Comparison of ENCODE assay signal across 1 cellular context in the genomic region with DNA sequence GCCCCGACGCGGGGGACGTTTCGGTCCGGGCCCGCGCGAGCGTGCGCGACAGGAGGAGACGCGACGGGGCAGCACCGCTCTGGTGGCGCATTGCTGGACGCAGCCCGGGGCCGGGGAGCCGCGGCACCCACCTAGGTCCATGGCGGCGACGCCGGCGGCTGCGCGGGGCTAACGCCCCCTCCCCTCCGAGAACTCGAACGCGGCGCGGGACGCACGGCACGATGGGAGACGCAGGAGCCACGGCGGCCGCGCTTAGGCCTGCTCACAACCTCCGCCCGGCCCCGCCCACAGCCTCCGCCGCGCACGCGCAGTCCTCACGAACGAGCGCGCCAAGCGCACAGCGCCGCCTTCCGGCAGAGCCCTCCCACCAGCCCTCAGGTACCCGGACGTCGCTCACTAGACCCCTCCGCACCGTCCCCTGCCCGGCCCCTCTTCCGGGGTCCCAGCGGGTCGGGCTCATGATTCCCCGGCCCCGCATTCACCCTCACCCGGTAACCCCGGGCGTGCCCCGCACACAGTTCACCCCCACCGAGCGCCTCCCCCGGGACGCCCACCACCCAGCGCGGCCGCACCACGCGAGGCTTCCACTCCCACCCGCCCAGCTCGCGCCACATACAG.
TF ChIP-seq lines count a peak whose summit lies in the region.

TSS of gene GEMIN4 (minus strand) at position 263 of the 618 bp plus-strand sequence. CDS start at position 141, 122 bp downstream.

TF ChIP-seq in WTC11, 78 proteins besides CTCF, POLR2A, EP300 and RAD21 (continued from another document):
- TF ChIP-seq, protein P1, sequence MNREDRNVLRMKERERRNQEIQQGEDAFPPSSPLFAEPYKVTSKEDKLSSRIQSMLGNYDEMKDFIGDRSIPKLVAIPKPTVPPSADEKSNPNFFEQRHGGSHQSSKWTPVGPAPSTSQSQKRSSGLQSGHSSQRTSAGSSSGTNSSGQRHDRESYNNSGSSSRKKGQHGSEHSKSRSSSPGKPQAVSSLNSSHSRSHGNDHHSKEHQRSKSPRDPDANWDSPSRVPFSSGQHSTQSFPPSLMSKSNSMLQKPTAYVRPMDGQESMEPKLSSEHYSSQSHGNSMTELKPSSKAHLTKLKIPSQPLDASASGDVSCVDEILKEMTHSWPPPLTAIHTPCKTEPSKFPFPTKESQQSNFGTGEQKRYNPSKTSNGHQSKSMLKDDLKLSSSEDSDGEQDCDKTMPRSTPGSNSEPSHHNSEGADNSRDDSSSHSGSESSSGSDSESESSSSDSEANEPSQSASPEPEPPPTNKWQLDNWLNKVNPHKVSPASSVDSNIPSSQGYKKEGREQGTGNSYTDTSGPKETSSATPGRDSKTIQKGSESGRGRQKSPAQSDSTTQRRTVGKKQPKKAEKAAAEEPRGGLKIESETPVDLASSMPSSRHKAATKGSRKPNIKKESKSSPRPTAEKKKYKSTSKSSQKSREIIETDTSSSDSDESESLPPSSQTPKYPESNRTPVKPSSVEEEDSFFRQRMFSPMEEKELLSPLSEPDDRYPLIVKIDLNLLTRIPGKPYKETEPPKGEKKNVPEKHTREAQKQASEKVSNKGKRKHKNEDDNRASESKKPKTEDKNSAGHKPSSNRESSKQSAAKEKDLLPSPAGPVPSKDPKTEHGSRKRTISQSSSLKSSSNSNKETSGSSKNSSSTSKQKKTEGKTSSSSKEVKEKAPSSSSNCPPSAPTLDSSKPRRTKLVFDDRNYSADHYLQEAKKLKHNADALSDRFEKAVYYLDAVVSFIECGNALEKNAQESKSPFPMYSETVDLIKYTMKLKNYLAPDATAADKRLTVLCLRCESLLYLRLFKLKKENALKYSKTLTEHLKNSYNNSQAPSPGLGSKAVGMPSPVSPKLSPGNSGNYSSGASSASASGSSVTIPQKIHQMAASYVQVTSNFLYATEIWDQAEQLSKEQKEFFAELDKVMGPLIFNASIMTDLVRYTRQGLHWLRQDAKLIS (CRISPR knock-in tag; IDR thresholded peaks at IDR 0.05; ENCODE audit: borderline replicate concordance), result no peak
- TF ChIP-seq FOXK1 (CRISPR knock-in tag; IDR thresholded peaks at IDR 0.05), result peak; percentile 85
- TF ChIP-seq TEAD4 (CRISPR knock-in tag; IDR thresholded peaks at IDR 0.05), result 0 out of 2 replicates have a peak, but pooled peaks have one; percentile 14
- peak; percentile 88; the same call in 1 of the 2 replicates for TF ChIP-seq ZBTB43 (CRISPR knock-in tag; IDR thresholded peaks at IDR 0.05)
- TF ChIP-seq HMGA2 (CRISPR knock-in tag; IDR thresholded peaks at IDR 0.05), result no peak
- TF ChIP-seq, protein P2, sequence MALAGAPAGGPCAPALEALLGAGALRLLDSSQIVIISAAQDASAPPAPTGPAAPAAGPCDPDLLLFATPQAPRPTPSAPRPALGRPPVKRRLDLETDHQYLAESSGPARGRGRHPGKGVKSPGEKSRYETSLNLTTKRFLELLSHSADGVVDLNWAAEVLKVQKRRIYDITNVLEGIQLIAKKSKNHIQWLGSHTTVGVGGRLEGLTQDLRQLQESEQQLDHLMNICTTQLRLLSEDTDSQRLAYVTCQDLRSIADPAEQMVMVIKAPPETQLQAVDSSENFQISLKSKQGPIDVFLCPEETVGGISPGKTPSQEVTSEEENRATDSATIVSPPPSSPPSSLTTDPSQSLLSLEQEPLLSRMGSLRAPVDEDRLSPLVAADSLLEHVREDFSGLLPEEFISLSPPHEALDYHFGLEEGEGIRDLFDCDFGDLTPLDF (CRISPR knock-in tag; IDR thresholded peaks at IDR 0.05), result no peak; the same call in 1 of the 2 replicates
- TF ChIP-seq, protein P3, sequence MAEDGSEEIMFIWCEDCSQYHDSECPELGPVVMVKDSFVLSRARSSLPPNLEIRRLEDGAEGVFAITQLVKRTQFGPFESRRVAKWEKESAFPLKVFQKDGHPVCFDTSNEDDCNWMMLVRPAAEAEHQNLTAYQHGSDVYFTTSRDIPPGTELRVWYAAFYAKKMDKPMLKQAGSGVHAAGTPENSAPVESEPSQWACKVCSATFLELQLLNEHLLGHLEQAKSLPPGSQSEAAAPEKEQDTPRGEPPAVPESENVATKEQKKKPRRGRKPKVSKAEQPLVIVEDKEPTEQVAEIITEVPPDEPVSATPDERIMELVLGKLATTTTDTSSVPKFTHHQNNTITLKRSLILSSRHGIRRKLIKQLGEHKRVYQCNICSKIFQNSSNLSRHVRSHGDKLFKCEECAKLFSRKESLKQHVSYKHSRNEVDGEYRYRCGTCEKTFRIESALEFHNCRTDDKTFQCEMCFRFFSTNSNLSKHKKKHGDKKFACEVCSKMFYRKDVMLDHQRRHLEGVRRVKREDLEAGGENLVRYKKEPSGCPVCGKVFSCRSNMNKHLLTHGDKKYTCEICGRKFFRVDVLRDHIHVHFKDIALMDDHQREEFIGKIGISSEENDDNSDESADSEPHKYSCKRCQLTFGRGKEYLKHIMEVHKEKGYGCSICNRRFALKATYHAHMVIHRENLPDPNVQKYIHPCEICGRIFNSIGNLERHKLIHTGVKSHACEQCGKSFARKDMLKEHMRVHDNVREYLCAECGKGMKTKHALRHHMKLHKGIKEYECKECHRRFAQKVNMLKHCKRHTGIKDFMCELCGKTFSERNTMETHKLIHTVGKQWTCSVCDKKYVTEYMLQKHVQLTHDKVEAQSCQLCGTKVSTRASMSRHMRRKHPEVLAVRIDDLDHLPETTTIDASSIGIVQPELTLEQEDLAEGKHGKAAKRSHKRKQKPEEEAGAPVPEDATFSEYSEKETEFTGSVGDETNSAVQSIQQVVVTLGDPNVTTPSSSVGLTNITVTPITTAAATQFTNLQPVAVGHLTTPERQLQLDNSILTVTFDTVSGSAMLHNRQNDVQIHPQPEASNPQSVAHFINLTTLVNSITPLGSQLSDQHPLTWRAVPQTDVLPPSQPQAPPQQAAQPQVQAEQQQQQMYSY (CRISPR knock-in tag; IDR thresholded peaks at IDR 0.05), result peak; percentile 12
